In genomic region chr17:72422505-72423285, GRCh38 we compare ENCODE assay signal across 1 cellular context.
TF ChIP-seq lines count a peak whose summit lies in the region.

No MANE protein-coding gene starts in this region.

TF ChIP-seq in HepG2, 621 proteins besides CTCF, POLR2A, EP300 and RAD21 (continued from another document and continues in another):
- TF ChIP-seq ZBTB4 (CRISPR knock-in tag; IDR thresholded peaks at IDR 0.05; ENCODE audit: borderline replicate concordance) (peak; percentile 93; the same call in 1 of the 2 replicates), NR2F1 (CRISPR knock-in tag; IDR thresholded peaks at IDR 0.05) (peak; percentile 69 to 79), RXRA (CRISPR knock-in tag; IDR thresholded peaks at IDR 0.05) (peak; percentile 96), ZNF781 (CRISPR knock-in tag; IDR thresholded peaks at IDR 0.05; ENCODE audit: borderline replicate concordance, not compliant biosample characterization) (peak; percentile 73), PAXIP1 (CRISPR knock-in tag; conservative IDR thresholded peaks at IDR 0.05) (peak; percentile 85), RNF2 (conservative IDR thresholded peaks at IDR 0.05; ENCODE audit: low read depth) (no peak), ZNF331 (CRISPR knock-in tag; IDR thresholded peaks at IDR 0.05) (peak; percentile 27; the same call in 1 of the 2 replicates), ZNF770 (CRISPR knock-in tag; IDR thresholded peaks at IDR 0.05) (no peak), POLR2G (IDR thresholded peaks at IDR 0.05; ENCODE audit: low read depth, low read length) (peak; percentile 78), ZMYM3 (CRISPR knock-in tag; IDR thresholded peaks at IDR 0.05) (peak; percentile 83), STAG1 (CRISPR knock-in tag; IDR thresholded peaks at IDR 0.05) (peak; percentile 45), PAX8 (CRISPR knock-in tag; IDR thresholded peaks at IDR 0.05; ENCODE audit: borderline replicate concordance) (no peak), JUNB (CRISPR knock-in tag; IDR thresholded peaks at IDR 0.05; ENCODE audit: borderline replicate concordance) (peak; percentile 82), ZNF251 (CRISPR knock-in tag; IDR thresholded peaks at IDR 0.05) (no peak), GPN1 (CRISPR knock-in tag; IDR thresholded peaks at IDR 0.05; ENCODE audit: borderline replicate concordance) (no peak), TSC22D2 (CRISPR knock-in tag; IDR thresholded peaks at IDR 0.05; ENCODE audit: borderline replicate concordance) (no peak)
- TF ChIP-seq, protein P1, sequence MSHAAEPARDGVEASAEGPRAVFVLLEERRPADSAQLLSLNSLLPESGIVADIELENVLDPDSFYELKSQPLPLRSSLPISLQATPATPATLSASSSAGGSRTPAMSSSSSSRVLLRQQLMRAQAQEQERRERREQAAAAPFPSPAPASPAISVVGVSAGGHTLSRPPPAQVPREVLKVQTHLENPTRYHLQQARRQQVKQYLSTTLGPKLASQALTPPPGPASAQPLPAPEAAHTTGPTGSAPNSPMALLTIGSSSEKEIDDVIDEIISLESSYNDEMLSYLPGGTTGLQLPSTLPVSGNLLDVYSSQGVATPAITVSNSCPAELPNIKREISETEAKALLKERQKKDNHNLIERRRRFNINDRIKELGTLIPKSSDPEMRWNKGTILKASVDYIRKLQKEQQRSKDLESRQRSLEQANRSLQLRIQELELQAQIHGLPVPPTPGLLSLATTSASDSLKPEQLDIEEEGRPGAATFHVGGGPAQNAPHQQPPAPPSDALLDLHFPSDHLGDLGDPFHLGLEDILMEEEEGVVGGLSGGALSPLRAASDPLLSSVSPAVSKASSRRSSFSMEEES (CRISPR knock-in tag; IDR thresholded peaks at IDR 0.05): peak; percentile 96
- TF ChIP-seq, protein P2, sequence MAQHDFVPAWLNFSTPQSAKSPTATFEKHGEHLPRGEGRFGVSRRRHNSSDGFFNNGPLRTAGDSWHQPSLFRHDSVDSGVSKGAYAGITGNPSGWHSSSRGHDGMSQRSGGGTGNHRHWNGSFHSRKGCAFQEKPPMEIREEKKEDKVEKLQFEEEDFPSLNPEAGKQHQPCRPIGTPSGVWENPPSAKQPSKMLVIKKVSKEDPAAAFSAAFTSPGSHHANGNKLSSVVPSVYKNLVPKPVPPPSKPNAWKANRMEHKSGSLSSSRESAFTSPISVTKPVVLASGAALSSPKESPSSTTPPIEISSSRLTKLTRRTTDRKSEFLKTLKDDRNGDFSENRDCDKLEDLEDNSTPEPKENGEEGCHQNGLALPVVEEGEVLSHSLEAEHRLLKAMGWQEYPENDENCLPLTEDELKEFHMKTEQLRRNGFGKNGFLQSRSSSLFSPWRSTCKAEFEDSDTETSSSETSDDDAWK (CRISPR knock-in tag; IDR thresholded peaks at IDR 0.05): no peak
- TF ChIP-seq, protein P3, sequence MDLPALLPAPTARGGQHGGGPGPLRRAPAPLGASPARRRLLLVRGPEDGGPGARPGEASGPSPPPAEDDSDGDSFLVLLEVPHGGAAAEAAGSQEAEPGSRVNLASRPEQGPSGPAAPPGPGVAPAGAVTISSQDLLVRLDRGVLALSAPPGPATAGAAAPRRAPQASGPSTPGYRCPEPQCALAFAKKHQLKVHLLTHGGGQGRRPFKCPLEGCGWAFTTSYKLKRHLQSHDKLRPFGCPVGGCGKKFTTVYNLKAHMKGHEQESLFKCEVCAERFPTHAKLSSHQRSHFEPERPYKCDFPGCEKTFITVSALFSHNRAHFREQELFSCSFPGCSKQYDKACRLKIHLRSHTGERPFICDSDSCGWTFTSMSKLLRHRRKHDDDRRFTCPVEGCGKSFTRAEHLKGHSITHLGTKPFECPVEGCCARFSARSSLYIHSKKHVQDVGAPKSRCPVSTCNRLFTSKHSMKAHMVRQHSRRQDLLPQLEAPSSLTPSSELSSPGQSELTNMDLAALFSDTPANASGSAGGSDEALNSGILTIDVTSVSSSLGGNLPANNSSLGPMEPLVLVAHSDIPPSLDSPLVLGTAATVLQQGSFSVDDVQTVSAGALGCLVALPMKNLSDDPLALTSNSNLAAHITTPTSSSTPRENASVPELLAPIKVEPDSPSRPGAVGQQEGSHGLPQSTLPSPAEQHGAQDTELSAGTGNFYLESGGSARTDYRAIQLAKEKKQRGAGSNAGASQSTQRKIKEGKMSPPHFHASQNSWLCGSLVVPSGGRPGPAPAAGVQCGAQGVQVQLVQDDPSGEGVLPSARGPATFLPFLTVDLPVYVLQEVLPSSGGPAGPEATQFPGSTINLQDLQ (CRISPR knock-in tag; IDR thresholded peaks at IDR 0.05): 0 out of 2 replicates have a peak, but pooled peaks have one; percentile 52
- TF ChIP-seq, protein P4, sequence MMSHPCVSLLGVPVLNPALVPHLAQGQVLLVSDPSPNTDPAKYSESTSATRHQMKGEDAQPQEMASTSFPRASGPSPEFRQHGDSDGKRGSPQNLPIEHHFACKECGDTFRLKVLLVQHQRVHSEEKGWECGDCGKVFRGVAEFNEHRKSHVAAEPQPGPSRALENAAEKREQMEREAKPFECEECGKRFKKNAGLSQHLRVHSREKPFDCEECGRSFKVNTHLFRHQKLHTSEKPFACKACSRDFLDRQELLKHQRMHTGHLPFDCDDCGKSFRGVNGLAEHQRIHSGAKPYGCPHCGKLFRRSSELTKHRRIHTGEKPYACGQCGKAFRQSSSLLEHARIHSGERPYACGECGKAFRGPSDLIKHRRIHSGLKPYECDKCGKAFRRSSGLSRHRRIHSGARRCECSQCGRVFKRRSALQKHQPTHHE (CRISPR knock-in tag; IDR thresholded peaks at IDR 0.05; ENCODE audit: borderline replicate concordance): 0 out of 2 replicates have a peak, but pooled peaks have one; percentile 49
- TF ChIP-seq, protein P5, sequence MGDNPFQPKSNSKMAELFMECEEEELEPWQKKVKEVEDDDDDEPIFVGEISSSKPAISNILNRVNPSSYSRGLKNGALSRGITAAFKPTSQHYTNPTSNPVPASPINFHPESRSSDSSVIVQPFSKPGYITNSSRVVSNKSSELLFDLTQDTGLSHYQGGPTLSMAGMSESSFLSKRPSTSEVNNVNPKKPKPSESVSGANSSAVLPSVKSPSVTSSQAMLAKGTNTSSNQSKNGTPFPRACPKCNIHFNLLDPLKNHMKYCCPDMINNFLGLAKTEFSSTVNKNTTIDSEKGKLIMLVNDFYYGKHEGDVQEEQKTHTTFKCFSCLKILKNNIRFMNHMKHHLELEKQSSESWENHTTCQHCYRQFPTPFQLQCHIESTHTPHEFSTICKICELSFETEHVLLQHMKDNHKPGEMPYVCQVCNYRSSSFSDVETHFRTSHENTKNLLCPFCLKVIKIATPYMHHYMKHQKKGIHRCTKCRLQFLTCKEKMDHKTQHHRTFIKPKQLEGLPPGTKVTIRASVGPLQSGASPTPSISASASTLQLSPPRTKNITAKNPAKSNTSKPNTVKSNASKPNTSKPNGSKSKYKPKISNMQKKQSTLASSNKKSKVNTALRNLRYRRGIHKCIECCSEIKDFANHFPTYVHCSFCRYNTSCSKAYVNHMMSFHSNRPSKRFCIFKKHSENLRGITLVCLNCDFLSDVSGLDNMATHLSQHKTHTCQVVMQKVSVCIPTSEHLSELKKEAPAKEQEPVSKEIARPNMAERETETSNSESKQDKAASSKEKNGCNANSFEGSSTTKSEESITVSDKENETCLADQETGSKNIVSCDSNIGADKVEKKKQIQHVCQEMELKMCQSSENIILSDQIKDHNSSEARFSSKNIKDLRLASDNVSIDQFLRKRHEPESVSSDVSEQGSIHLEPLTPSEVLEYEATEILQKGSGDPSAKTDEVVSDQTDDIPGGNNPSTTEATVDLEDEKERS (CRISPR knock-in tag; IDR thresholded peaks at IDR 0.05): peak; percentile 97
- TF ChIP-seq, protein P6, sequence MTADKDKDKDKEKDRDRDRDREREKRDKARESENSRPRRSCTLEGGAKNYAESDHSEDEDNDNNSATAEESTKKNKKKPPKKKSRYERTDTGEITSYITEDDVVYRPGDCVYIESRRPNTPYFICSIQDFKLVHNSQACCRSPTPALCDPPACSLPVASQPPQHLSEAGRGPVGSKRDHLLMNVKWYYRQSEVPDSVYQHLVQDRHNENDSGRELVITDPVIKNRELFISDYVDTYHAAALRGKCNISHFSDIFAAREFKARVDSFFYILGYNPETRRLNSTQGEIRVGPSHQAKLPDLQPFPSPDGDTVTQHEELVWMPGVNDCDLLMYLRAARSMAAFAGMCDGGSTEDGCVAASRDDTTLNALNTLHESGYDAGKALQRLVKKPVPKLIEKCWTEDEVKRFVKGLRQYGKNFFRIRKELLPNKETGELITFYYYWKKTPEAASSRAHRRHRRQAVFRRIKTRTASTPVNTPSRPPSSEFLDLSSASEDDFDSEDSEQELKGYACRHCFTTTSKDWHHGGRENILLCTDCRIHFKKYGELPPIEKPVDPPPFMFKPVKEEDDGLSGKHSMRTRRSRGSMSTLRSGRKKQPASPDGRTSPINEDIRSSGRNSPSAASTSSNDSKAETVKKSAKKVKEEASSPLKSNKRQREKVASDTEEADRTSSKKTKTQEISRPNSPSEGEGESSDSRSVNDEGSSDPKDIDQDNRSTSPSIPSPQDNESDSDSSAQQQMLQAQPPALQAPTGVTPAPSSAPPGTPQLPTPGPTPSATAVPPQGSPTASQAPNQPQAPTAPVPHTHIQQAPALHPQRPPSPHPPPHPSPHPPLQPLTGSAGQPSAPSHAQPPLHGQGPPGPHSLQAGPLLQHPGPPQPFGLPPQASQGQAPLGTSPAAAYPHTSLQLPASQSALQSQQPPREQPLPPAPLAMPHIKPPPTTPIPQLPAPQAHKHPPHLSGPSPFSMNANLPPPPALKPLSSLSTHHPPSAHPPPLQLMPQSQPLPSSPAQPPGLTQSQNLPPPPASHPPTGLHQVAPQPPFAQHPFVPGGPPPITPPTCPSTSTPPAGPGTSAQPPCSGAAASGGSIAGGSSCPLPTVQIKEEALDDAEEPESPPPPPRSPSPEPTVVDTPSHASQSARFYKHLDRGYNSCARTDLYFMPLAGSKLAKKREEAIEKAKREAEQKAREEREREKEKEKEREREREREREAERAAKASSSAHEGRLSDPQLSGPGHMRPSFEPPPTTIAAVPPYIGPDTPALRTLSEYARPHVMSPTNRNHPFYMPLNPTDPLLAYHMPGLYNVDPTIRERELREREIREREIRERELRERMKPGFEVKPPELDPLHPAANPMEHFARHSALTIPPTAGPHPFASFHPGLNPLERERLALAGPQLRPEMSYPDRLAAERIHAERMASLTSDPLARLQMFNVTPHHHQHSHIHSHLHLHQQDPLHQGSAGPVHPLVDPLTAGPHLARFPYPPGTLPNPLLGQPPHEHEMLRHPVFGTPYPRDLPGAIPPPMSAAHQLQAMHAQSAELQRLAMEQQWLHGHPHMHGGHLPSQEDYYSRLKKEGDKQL (CRISPR knock-in tag; IDR thresholded peaks at IDR 0.05; ENCODE audit: low read depth): peak; percentile 50; the same call in 1 of the 2 replicates
